Comparison of ENCODE assay signal across 16 cellular contexts in genomic region chr5:68332546-68332945, GRCh38.
DNase-seq lines count a peak whose midpoint lies in the region; ATAC-seq and TF ChIP-seq lines count a peak whose summit lies in the region.
"Had no signal": no experiment of that assay in that cellular context is flagged by ENCODE, and none has a peak within 500 bp of the region (broad histone marks: within the 10 kb centered on the region; RNA-seq: fewer than 3 reads in every experiment).

No MANE protein-coding gene starts in this region.

- 63% methylated on average over 1 of the region's 1 CpG for WGBS in prostate gland
- 70 to 79% methylated on average over 1 of the region's 1 CpG for WGBS in gastroesophageal sphincter (ENCODE audit: low coverage in 1 of 2), 2 donors

- no peak overlapping the region for H3K4me3 ChIP-seq in NB4 (ENCODE audit: low read depth, low read length)
- H3K4me3 ChIP-seq in prostate gland = no peak overlapping the region
- H3K4me3 ChIP-seq in gastroesophageal sphincter = no peak overlapping the region
- H3K4me3 ChIP-seq: SJSA1, suprapubic skin had no signal

- TF ChIP-seq EP300 in gastroesophageal sphincter (IDR thresholded peaks at IDR 0.05) = no peak

- H3K27ac ChIP-seq in prostate gland = no peak overlapping the region
- H3K27ac ChIP-seq in gastroesophageal sphincter = no peak overlapping the region
- H3K27ac ChIP-seq: SJSA1, suprapubic skin had no signal

- H3K36me3 ChIP-seq in prostate gland = no peaks in the 10 kb centered on the region
- no peaks in the 10 kb centered on the region for H3K36me3 ChIP-seq in gastroesophageal sphincter
- H3K36me3 ChIP-seq: SJSA1, suprapubic skin had no signal

- no peak for TF ChIP-seq POLR2A in NB4 (IDR thresholded peaks at IDR 0.05; ENCODE audit: extremely low read depth, insufficient read length)
- TF ChIP-seq POLR2A in prostate gland (IDR thresholded peaks at IDR 0.05) = no peak
- no peak for TF ChIP-seq POLR2A in gastroesophageal sphincter (IDR thresholded peaks at IDR 0.05)

- TF ChIP-seq CTCF in NB4 (IDR thresholded peaks at IDR 0.05; ENCODE audit: low read depth, low read length) (no peak), prostate gland (IDR thresholded peaks at IDR 0.05) (no peak), gastroesophageal sphincter (IDR thresholded peaks at IDR 0.05) (no peak)

- ATAC-seq in gastroesophageal sphincter = no peak
- ATAC-seq: activated naive CD4-positive, alpha-beta T cell treated with anti-CD3 and anti-CD28 coated beads, Interleukin-2, amount 50 U/mL, for 72 hours; right cardiac atrium had no signal

- H3K9me3 ChIP-seq in prostate gland = no peaks in the 10 kb centered on the region
- H3K9me3 ChIP-seq in gastroesophageal sphincter = no peaks in the 10 kb centered on the region
- H3K9me3 ChIP-seq: SJSA1, suprapubic skin had no signal

- intact Hi-C loops in prostate gland (cut with DNase I) = no loop called here

- H3K27me3 ChIP-seq in prostate gland (replicated peaks; ENCODE audit: insufficient read depth) (no peaks in the 10 kb centered on the region), gastroesophageal sphincter (no peaks in the 10 kb centered on the region)
- H3K27me3 ChIP-seq: SJSA1, suprapubic skin had no signal

- peak; percentile 87 for DNase-seq in ELR (ENCODE audit: low read depth)
- DNase-seq in NB4 (ENCODE audit: low read depth) = peak; percentile 30
- DNase-seq in dermis microvascular lymphatic vessel endothelial cell (ENCODE audit: low read depth in 2 of 2) = peak; percentile 6 to 83
- peak; percentile 68 for DNase-seq in pulmonary artery endothelial cell (ENCODE audit: low read depth, low spot score)
- no peak for DNase-seq in NCI-H2081 (lab: John Stamatoyannopoulos, UW)
- DNase-seq in prostate gland (ENCODE audit: low spot score) = no peak
- DNase-seq: activated CD4-positive, alpha-beta T cell treated with anti-CD3 and anti-CD28 coated beads, Interleukin-2, amount 50 U/mL, for 1 hour; activated T-cell treated with anti-CD3 and anti-CD28 coated beads, Interleukin-2, amount 50 U/mL, for 24 hours; CD4-positive, CD25-positive, alpha-beta regulatory T cell; NCI-H1105 treated with DMSO at 0.1 percent for 48 hours; right cardiac atrium; T1000 had no signal

- H3K4me1 ChIP-seq in prostate gland (replicated peaks) (no peaks in the 10 kb centered on the region), gastroesophageal sphincter (peaks cover 0 to 12% (median 0%) of the 10 kb centered on the region in 3 donors)
- H3K4me1 ChIP-seq: SJSA1 had no signal

Comparison
In these comparisons a context has a peak if more than half of its experiments do, and no peak if none do; other contexts are left out.
1. DNase-seq: peak in ELR (single experiment), NB4 (single experiment), dermis microvascular lymphatic vessel endothelial cell (2 of 2) and pulmonary artery endothelial cell (single experiment); none in NCI-H2081 (0 of 2) and prostate gland (single experiment).